7 cellular contexts compared by ENCODE assay signal in genomic region chr6:144344651-144345050, GRCh38. TPM values are rescaled to one million over a fixed set of nuclear protein-coding genes. Genes with fewer than 3 reads are reported as not detected.
A peak's percentile ranks its signal among the peaks of the same experiment; 100 is the strongest.
DNase-seq lines count a peak whose midpoint lies in the region; ATAC-seq and TF ChIP-seq lines count a peak whose summit lies in the region.

No MANE protein-coding gene starts in this region.

- peaks cover 5% of the 10 kb centered on the region for H3K9me3 Mint-ChIP-seq in activated T-helper 1 cell treated with anti-CD3 and anti-CD28 coated beads, Interleukin-12 subunit alpha, Interleukin-12 subunit beta, Interleukin-2, Interleukin-4 antibody, amounts not matched to agents 30 ng/mL and 10 ng/mL and 1 ng/mL, durations not matched to agents 14 hours and 24 hours and 36 hours

- intact Hi-C loops in activated T-helper 1 cell treated with anti-CD3 and anti-CD28 coated beads, Interleukin-12 subunit alpha, Interleukin-12 subunit beta, Interleukin-2, Interleukin-4 antibody, amounts not matched to agents 30 ng/mL and 10 ng/mL and 1 ng/mL, durations not matched to agents 14 hours and 24 hours and 36 hours (cut with micrococcal nuclease), result loop anchor here (1.0 to 10.0 kb wide), 13 partner anchors 10 to 1500 kb away; partner anchors contain the start of genes FBXO30, LTV1, SF3B5 and UTRN
- intact Hi-C loops in gastrocnemius medialis (cut with DNase I; ENCODE audit: low total_unique reads), result no loop called here

- H3K36me3 Mint-ChIP-seq in activated T-helper 1 cell treated with anti-CD3 and anti-CD28 coated beads, Interleukin-12 subunit alpha, Interleukin-12 subunit beta, Interleukin-2, Interleukin-4 antibody, amounts not matched to agents 30 ng/mL and 10 ng/mL and 1 ng/mL, durations not matched to agents 14 hours and 24 hours and 36 hours (ENCODE audit: low read depth), result peaks cover 17% of the 10 kb centered on the region

- peak overlapping the region in 2 of 4 donors; percentile 8 to 13 for H3K4me3 ChIP-seq in gastrocnemius medialis

- no peak for TF ChIP-seq CTCF in gastrocnemius medialis (IDR thresholded peaks at IDR 0.05 in 4 of 5, conservative IDR thresholded peaks at IDR 0.05 in 1 of 5)

- TF ChIP-seq POLR2A in gastrocnemius medialis (IDR thresholded peaks at IDR 0.05), result no peak

- in situ Hi-C loops in gastrocnemius medialis (cut with MboI; ENCODE audit: low sequenced_read_pairs in 4 of 4), result no loop called here

- peak overlapping the region; percentile 51 to 70 (median 68) for H3K27ac ChIP-seq in gastrocnemius medialis

- H3K27ac Mint-ChIP-seq in activated T-helper 1 cell treated with anti-CD3 and anti-CD28 coated beads, Interleukin-12 subunit alpha, Interleukin-12 subunit beta, Interleukin-2, Interleukin-4 antibody, amounts not matched to agents 30 ng/mL and 10 ng/mL and 1 ng/mL, durations not matched to agents 14 hours and 24 hours and 36 hours, result peak overlapping the region; percentile 98

- no peaks in the 10 kb centered on the region for H3K36me3 ChIP-seq in gastrocnemius medialis

- H3K27me3 Mint-ChIP-seq in activated T-helper 1 cell treated with anti-CD3 and anti-CD28 coated beads, Interleukin-12 subunit alpha, Interleukin-12 subunit beta, Interleukin-2, Interleukin-4 antibody, amounts not matched to agents 30 ng/mL and 10 ng/mL and 1 ng/mL, durations not matched to agents 14 hours and 24 hours and 36 hours (ENCODE audit: insufficient read depth), result no peaks in the 10 kb centered on the region

- no peaks in the 10 kb centered on the region for H3K27me3 ChIP-seq in gastrocnemius medialis

- no peaks in the 10 kb centered on the region for H3K9me3 ChIP-seq in gastrocnemius medialis

- peaks cover 67% of the 10 kb centered on the region for H3K4me1 Mint-ChIP-seq in activated T-helper 1 cell treated with anti-CD3 and anti-CD28 coated beads, Interleukin-12 subunit alpha, Interleukin-12 subunit beta, Interleukin-2, Interleukin-4 antibody, amounts not matched to agents 30 ng/mL and 10 ng/mL and 1 ng/mL, durations not matched to agents 14 hours and 24 hours and 36 hours (ENCODE audit: low read depth)

- peaks cover 44 to 70% of the 10 kb centered on the region in 2 donors for H3K4me1 ChIP-seq in gastrocnemius medialis

- peak; percentile 39 for DNase-seq in activated T-helper 1 cell treated with anti-CD3 and anti-CD28 coated beads, Interleukin-12 subunit alpha, Interleukin-12 subunit beta, Interleukin-2, Interleukin-4 antibody, amounts not matched to agents 30 ng/mL and 10 ng/mL and 1 ng/mL, durations not matched to agents 14 hours and 24 hours and 36 hours (ENCODE audit: low spot score)
- no peak for DNase-seq in gastrocnemius medialis
- DNase-seq in NCI-H524 treated with DMSO at 0.1 percent for 48 hours (lab: John Stamatoyannopoulos, UW), result no peak
- no peak for DNase-seq in midbrain (lab: John Stamatoyannopoulos, UW)
- DNase-seq in GM03348 (ENCODE audit: low spot score), result no peak

- peak overlapping the region; percentile 96 for H3K4me3 Mint-ChIP-seq in activated T-helper 1 cell treated with anti-CD3 and anti-CD28 coated beads, Interleukin-12 subunit alpha, Interleukin-12 subunit beta, Interleukin-2, Interleukin-4 antibody, amounts not matched to agents 30 ng/mL and 10 ng/mL and 1 ng/mL, durations not matched to agents 14 hours and 24 hours and 36 hours

- ATAC-seq in GM19324 (IDR thresholded peaks at IDR 0.05; ENCODE audit: low FRiP score, unreplicated experiment), result peak; percentile 63
- peak; percentile 54 for ATAC-seq in HG02885 (IDR thresholded peaks at IDR 0.05; ENCODE audit: poor library complexity, unreplicated experiment)
- ATAC-seq in gastrocnemius medialis, result no peak

RNA-seq across cellular contexts. Expression of gene UTRN, which starts 59.5 kb away (rescaled TPM):
- 48.3 and 50.6 TPM in 2 replicates for total RNA-seq in activated T-helper 1 cell treated with anti-CD3 and anti-CD28 coated beads, Interleukin-12 subunit alpha, Interleukin-12 subunit beta, Interleukin-2, Interleukin-4 antibody, amounts not matched to agents 30 ng/mL and 10 ng/mL and 1 ng/mL, durations not matched to agents 14 hours and 24 hours and 36 hours
- 10 to 100 TPM; 24.1 to 66.3 (median 40.1) TPM for total RNA-seq in gastrocnemius medialis

Comparison
In these comparisons a context has a peak if more than half of its experiments do, and no peak if none do; other contexts are left out.
1. ATAC-seq: peak in GM19324 (single experiment) and HG02885 (single experiment); none in gastrocnemius medialis (0 of 2).